8 cellular contexts compared by ENCODE assay signal in genomic region chr1:168234846-168235547, GRCh38. TPM values are rescaled to one million over a fixed set of nuclear protein-coding genes. Genes with fewer than 3 reads are reported as not detected.
A peak's percentile ranks its signal among the peaks of the same experiment; 100 is the strongest.
DNase-seq lines count a peak whose midpoint lies in the region; ATAC-seq and TF ChIP-seq lines count a peak whose summit lies in the region.

No MANE protein-coding gene starts in this region.

- H3K79me2 ChIP-seq in DOHH2 (ENCODE audit: control insufficient read depth, low read length): peaks cover 32% of the 10 kb centered on the region

- no peak overlapping the region for H3K27ac ChIP-seq in DOHH2 (ENCODE audit: low read depth, low read length)
- H3K27ac ChIP-seq in HL-60 (replicated peaks): no peak overlapping the region
- H3K27ac ChIP-seq in transverse colon: peak overlapping the region in 3 of 4 donors; percentile 8 to 33 (median 9)

- no peak for TF ChIP-seq POLR2A in transverse colon (IDR thresholded peaks at IDR 0.05)

- 81 to 85% methylated on average over 8 of the region's 8 CpGs for WGBS in transverse colon (ENCODE audit: low coverage in 1 of 2), 2 donors

- in situ Hi-C loops in astrocyte of the spinal cord (cut with HindIII; ENCODE audit: low sequenced_read_pairs) (no loop called here), transverse colon (cut with MboI; ENCODE audit: low pct_ligation_motif_present in 1 of 4, low pct_unique_long_range_greater_than_20kb in 1 of 4, low sequenced_read_pairs in 3 of 4) (no loop called here)

- H3K4me3 ChIP-seq in DOHH2 (ENCODE audit: low read length) (no peak overlapping the region), HL-60 (replicated peaks; ENCODE audit: insufficient read depth, low read length) (no peak overlapping the region), astrocyte of the spinal cord (ENCODE audit: low read depth, low read length) (no peak overlapping the region), transverse colon (no peak overlapping the region)

- intact Hi-C loops in transverse colon (cut with DNase I; ENCODE audit: low total_unique reads): no loop called here
- intact Hi-C loops in posterior cingulate gyrus (cut with DNase I): no loop called here

- H3K36me3 ChIP-seq in DOHH2 (ENCODE audit: control insufficient read depth, low read length) (peaks cover 93% of the 10 kb centered on the region), transverse colon (peaks cover 0 to 51% (median 18%) of the 10 kb centered on the region in 4 donors)

- no peak overlapping the region for H3K4me2 ChIP-seq in DOHH2 (ENCODE audit: low read length)

- TF ChIP-seq EP300 in transverse colon (IDR thresholded peaks at IDR 0.05; ENCODE audit: low read depth): no peak

- H3K9me2 ChIP-seq in DOHH2 (replicated peaks; ENCODE audit: control insufficient read depth, low read length): no peaks in the 10 kb centered on the region

- ATAC-seq in GM19468 (IDR thresholded peaks at IDR 0.05; ENCODE audit: extremely low read depth, unreplicated experiment): peak; percentile 40

- H3K9me3 ChIP-seq in DOHH2 (ENCODE audit: control insufficient read depth, insufficient read depth, low read length): no peaks in the 10 kb centered on the region
- H3K9me3 ChIP-seq in transverse colon: no peaks in the 10 kb centered on the region

- DNase-seq in HL-60 (ENCODE audit: low read depth in 1 of 2, low spot score in 1 of 2) (peak in 1 of 2 experiments; percentile 52), RPMI7951 (ENCODE audit: low read depth) (peak; percentile 49), astrocyte of the spinal cord (ENCODE audit: low read depth, low spot score) (peak; percentile 24), kidney glomerular epithelial cell (lab: John Stamatoyannopoulos, UW) (peak; percentile 19), transverse colon (no peak), posterior cingulate gyrus (no peak)

- TF ChIP-seq CTCF in DOHH2 (IDR thresholded peaks at IDR 0.05; ENCODE audit: low read depth, low read length, poor library complexity, severe bottlenecking) (peak; percentile 80), HL-60 (IDR thresholded peaks at IDR 0.05; ENCODE audit: insufficient read depth, low read length) (peak; percentile 57), astrocyte of the spinal cord (IDR thresholded peaks at IDR 0.05; ENCODE audit: low read depth, low read length) (peak; percentile 74), transverse colon (IDR thresholded peaks at IDR 0.05) (peak; percentile 33 to 49 (median 47))

- no peaks in the 10 kb centered on the region for H3F3A ChIP-seq in DOHH2 (ENCODE audit: control insufficient read depth, insufficient read depth)

- H3K4me1 ChIP-seq in DOHH2 (ENCODE audit: control insufficient read depth, low read length): no peaks in the 10 kb centered on the region
- H3K4me1 ChIP-seq in transverse colon: peaks cover 0 to 20% (median 14%) of the 10 kb centered on the region in 4 donors

- H4K20me1 ChIP-seq in DOHH2 (ENCODE audit: control insufficient read depth, insufficient read depth, low read depth, low read length): no peaks in the 10 kb centered on the region

- H3K27me3 ChIP-seq in DOHH2 (ENCODE audit: control insufficient read depth, low read length) (no peaks in the 10 kb centered on the region), HL-60 (ENCODE audit: insufficient read depth, poor library complexity, severe bottlenecking) (no peaks in the 10 kb centered on the region), transverse colon (no peaks in the 10 kb centered on the region)

RNA-seq across cellular contexts. Expression of gene SFT2D2, which starts 9.2 kb away (rescaled TPM):
- 22.4 and 23.2 TPM in 2 replicates for total RNA-seq in RPMI7951 (2014; rRNA removed; shearing (Covaris generic))
- 10 to 100 TPM; 19.1 to 51.1 (median 38.2) TPM for total RNA-seq in transverse colon

RNA-seq across cellular contexts. Expression of gene TBX19, which starts 45.7 kb away (rescaled TPM):
- total RNA-seq in RPMI7951 (2014; rRNA removed; shearing (Covaris generic)): 0.29 and 0.84 TPM in 2 replicates
- total RNA-seq in transverse colon: 1 to 10 TPM; 1.2 to 2.9 (median 2.5) TPM

RNA-seq across cellular contexts. Expression of gene TIPRL, which starts 56.2 kb away (rescaled TPM):
- total RNA-seq in RPMI7951 (2014; rRNA removed; shearing (Covaris generic)): 48.5 and 56.4 TPM in 2 replicates
- 10 to 100 TPM in 3 of 4 donors, 1 to 10 TPM in 1; 4.0 to 24.0 (median 19.6) TPM for total RNA-seq in transverse colon

Comparison
In these comparisons a context has a peak if more than half of its experiments do, and no peak if none do; other contexts are left out.
1. H3K27ac ChIP-seq: peak in transverse colon (3 of 4); none in DOHH2 (single experiment) and HL-60 (single experiment).
2. DNase-seq: peak in RPMI7951 (single experiment), astrocyte of the spinal cord (single experiment) and kidney glomerular epithelial cell (single experiment); none in transverse colon (single experiment) and posterior cingulate gyrus (0 of 10).
3. Peak in every context shown above with its lines, with median percentiles within 50 percentile points of each other: CTCF ChIP-seq.